Comparison of ENCODE assay signal across 8 cellular contexts in genomic region chr5:109468737-109469420, GRCh38. TPM values are rescaled to one million over a fixed set of nuclear protein-coding genes. Genes with fewer than 3 reads are reported as not detected.
DNase-seq lines count a peak whose midpoint lies in the region; ATAC-seq, FAIRE-seq and TF ChIP-seq lines count a peak whose summit lies in the region.

No MANE protein-coding gene starts in this region.

- TF ChIP-seq CTCF in WI38 (IDR thresholded peaks at IDR 0.05; ENCODE audit: low read depth, low read length), result peak; percentile 54; the same call in 1 of the 2 replicates
- peak; percentile 63 for TF ChIP-seq CTCF in bronchial epithelial cell (IDR thresholded peaks at IDR 0.05; ENCODE audit: insufficient read depth, low read length, severe bottlenecking)

- DNase-seq in Ammon's horn (ENCODE audit: low spot score), result peak; percentile 97
- peak; percentile 75 for DNase-seq in NCI-H2196 treated with DMSO at 0.1 percent for 48 hours (lab: John Stamatoyannopoulos, UW; ENCODE audit: unreplicated experiment)
- DNase-seq in bronchial epithelial cell (ENCODE audit: low read depth), result peak; percentile 84
- DNase-seq in islet precursor cell, result peak; percentile 74
- peak; percentile 20 to 23 for DNase-seq in stimulated activated CD4-positive, alpha-beta T cell treated with anti-CD3 and anti-CD28 coated beads, Interleukin-1b, Interleukin-23, amount 100 ng/mL, for 1 hour (ENCODE audit: low read depth in 2 of 2)

- no peaks in the 10 kb centered on the region for H3K36me3 ChIP-seq in bronchial epithelial cell (ENCODE audit: control insufficient read depth, insufficient read depth, low read length)

- no peak for FAIRE-seq in bronchial epithelial cell (lab: Jason Lieb, UNC)

- no peak overlapping the region for H3K4me3 ChIP-seq in WI38 (ENCODE audit: low read depth, low read length)
- no peak overlapping the region for H3K4me3 ChIP-seq in bronchial epithelial cell (ENCODE audit: low read depth, low read length)

- no peaks in the 10 kb centered on the region for H3K27me3 ChIP-seq in bronchial epithelial cell (ENCODE audit: control insufficient read depth, insufficient read depth, low read length)

- peak; percentile 99 for ATAC-seq in GM19025 (IDR thresholded peaks at IDR 0.05; ENCODE audit: low read depth, unreplicated experiment)
- peak; percentile 94 for ATAC-seq in HG03159 (IDR thresholded peaks at IDR 0.05; ENCODE audit: unreplicated experiment)

RNA-seq across cellular contexts. Expression of gene PJA2, which starts 59.1 kb away (rescaled TPM):
- total RNA-seq in bronchial epithelial cell, result 41.0 and 50.3 TPM in 2 replicates

Comparison
In these comparisons a context has a peak if more than half of its experiments do, and no peak if none do; other contexts are left out.
1. DNase-seq: peak in every context shown above with its lines; median percentile 97 in Ammon's horn; 84 in bronchial epithelial cell; 75 in NCI-H2196 treated with DMSO at 0.1 percent for 48 hours; 74 in islet precursor cell; 22 in stimulated activated CD4-positive, alpha-beta T cell treated with anti-CD3 and anti-CD28 coated beads, Interleukin-1b, Interleukin-23, amount 100 ng/mL, for 1 hour.